7 cellular contexts compared by ENCODE assay signal in the genomic region with DNA sequence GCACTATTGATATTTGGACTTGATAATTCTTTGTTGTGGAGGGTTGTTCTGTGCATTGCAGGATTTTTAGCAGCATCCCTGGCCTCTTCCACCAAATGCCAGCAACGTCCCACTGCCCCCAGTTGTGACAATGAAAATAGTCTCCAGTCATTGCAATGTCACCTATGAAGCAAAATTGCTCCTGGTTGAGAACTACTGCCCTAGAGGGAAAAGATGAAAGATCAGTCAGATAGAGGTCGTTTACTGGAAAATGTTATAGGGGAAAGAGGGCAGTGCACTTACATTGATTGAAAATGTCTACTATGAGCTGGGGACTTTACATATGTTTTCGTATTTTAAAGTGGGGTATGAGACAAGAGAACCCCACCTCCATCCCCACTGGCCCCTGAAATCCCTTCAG.
"Had no signal": no experiment of that assay in that cellular context is flagged by ENCODE, and none has a peak within 500 bp of the region (broad histone marks: within the 10 kb centered on the region; RNA-seq: fewer than 3 reads in every experiment).

No MANE protein-coding gene starts in this region.

- H3K4me3 ChIP-seq: K562 had no signal

- H3K9ac ChIP-seq: KMS-11 had no signal

- H3K27ac ChIP-seq: HL-60, KMS-11 had no signal

- DNase-seq: IMR-90, KBM-7, KG1 had no signal

- H3K4me2 ChIP-seq: KMS-11 had no signal

- FAIRE-seq: HTR-8/SVneo, K562 had no signal
